ENCODE assay signal across 14 cellular contexts in the genomic region with DNA sequence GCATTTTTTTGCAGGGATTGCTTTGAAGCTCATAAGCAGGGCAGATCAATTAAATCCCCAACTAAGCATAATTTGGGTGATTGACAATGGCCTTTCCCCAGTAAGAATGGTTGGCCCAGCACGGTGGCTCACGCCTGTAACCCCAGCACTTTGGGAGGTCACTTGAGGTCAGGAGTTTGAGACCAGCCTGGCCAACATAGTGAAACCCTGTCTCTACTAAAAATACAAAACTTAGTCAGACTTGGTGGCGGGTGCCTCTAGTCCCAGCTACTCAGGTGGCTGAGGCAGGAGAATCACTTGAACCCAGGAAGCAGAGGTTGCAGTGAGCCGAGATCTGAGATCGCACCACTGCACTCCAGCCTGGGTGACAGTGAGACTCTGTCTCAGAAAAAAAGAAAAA. TPM values are rescaled to one million over a fixed set of nuclear protein-coding genes. Genes with fewer than 3 reads are reported as not detected.
"Had no signal": no experiment of that assay in that cellular context is flagged by ENCODE, and none has a peak within 500 bp of the region (broad histone marks: within the 10 kb centered on the region; RNA-seq: fewer than 3 reads in every experiment).

No MANE protein-coding gene starts in this region.

RNA-seq across cellular contexts. Expression of gene IL1RAPL1, which starts 58.9 kb away (rescaled TPM):
- total RNA-seq: activated B cell treated with CpG ODN at 0.5 μM for 24 hours; activated CD4-positive, alpha-beta memory T cell treated with anti-CD3 and anti-CD28 coated beads for 36 hours; activated CD4-positive, alpha-beta memory T cell treated with anti-CD3 and anti-CD28 coated beads, Interleukin-2, amount 10 ng/mL, durations not matched to agents 7 days and 5 days; activated CD4-positive, alpha-beta T cell treated with anti-CD3 and anti-CD28 coated beads for 36 hours; activated CD4-positive, alpha-beta T cell treated with anti-CD3 and anti-CD28 coated beads, Interleukin-2, amount 10 ng/mL, durations not matched to agents 24 days and 14 days; activated CD4-positive, alpha-beta T cell treated with anti-CD3 and anti-CD28 coated beads, Interleukin-2, amount 10 ng/mL, durations not matched to agents 7 days and 5 days; activated CD8-positive, alpha-beta memory T cell treated with anti-CD3 and anti-CD28 coated beads for 36 hours; activated CD8-positive, alpha-beta memory T cell treated with anti-CD3 and anti-CD28 coated beads, Interleukin-2, amount 10 ng/mL, durations not matched to agents 7 days and 5 days; activated CD8-positive, alpha-beta T cell treated with anti-CD3 and anti-CD28 coated beads for 36 hours; activated CD8-positive, alpha-beta T cell treated with anti-CD3 and anti-CD28 coated beads, Interleukin-2, amount 10 ng/mL, durations not matched to agents 7 days and 5 days; T-cell; T-helper 1 cell treated with Interleukin-12 subunit alpha and Interleukin-12 subunit beta and Interleukin-4 antibody, amounts not matched to agents 30 ng/mL and 1 ng/mL, for 36 hours; T-helper 17 cell; T-helper 2 cell treated with Interferon-gamma antibody and Interleukin-4, amounts not matched to agents 100 ng/mL and 5 ng/mL, for 36 hours had no signal
